Comparison of ENCODE assay signal across 1 cellular context in the genomic region with DNA sequence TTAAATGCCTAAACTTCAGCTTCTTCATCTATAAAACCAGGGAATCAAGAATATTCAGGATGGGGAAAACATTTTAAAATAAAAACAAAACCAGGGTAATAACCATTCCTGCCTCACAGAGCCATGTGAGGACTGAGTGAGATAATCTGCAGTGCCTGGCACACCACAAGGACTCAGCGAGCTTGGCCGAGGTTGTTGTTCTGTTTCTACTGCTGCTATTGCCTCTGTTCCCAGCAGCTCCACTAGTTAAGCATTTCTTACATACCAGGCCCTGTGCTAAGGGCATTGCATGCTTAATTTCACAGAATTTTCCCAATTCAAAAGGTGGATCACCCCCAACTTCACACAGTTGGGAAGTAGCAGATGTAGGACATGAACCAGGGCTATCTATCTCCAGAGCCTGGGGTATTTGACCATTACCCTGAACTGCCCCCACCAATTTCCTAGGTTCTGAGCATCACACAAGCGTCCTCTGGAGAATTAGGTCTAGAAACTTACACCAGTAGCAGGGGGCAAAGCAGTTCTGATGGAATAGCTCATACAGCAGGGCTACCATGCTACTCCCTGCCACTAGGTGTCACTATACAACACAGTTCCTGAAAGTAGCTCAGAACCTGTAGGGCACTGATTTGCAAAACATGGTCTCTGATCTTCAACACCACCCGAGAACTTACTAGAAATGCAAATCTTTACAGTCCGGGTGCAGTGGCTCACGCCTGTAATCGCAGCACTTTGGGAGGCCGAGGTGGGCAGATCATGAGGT.
TF ChIP-seq lines count a peak whose summit lies in the region.

No MANE protein-coding gene starts in this region.

TF ChIP-seq in GM12878, 131 proteins besides CTCF, POLR2A, EP300 and RAD21:
- TF ChIP-seq IRF4 (IDR thresholded peaks at IDR 0.05; ENCODE audit: low read depth, low read length) = no peak
- peak; percentile 71; the same call in 1 of the 2 replicates for TF ChIP-seq CBX5 (IDR thresholded peaks at IDR 0.05; ENCODE audit: low read depth)
TF ChIP-seq in GM12878: peak in this region for 1.
